In the genomic region with DNA sequence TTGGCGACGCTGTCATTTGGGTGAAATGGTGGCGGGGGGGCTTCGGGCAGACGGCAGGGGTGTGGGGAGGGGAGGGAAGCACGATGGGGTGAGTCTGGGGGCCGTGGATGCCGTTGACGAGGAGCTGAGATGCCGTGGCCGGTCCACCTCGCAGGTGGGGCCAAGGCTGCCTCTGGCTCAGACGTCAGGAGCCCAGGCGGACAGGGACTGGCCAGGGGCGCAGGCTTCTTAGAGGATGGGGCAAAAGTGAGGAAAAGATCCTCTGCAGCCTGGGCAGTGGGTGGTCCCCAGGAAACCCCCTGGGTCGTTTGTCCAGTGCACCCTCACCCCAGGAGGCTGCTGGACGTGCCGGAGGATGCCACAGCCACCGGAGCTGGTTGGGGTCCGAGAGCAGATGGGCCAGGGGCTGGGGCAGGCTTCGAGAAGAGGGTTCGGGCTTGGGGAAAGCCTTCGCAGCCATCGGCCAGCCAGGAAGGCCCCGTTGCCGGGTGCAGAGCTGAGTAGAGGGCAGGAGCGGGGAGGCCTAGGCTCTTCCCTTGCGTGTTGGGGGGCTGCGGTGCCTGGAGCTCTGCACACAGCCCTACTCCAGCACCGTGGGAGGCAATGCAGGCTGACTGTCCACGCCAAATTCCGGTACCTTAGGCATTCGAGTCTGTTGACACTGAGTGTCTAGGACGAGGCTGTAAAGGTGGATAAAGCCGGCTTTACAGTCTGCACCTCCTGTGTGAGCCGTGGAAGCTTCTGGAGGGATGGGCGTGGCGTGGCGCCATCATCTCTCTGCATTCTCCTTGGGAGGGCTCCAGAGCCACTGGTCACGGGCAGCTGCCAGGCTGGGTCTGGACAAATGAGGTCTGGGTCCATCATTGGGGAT, we compare ENCODE assay signal across 2 cellular contexts.
TF ChIP-seq lines count a peak whose summit lies in the region.

No MANE protein-coding gene starts in this region.

TF ChIP-seq in GM12878, 131 proteins besides CTCF, POLR2A, EP300 and RAD21:
- TF ChIP-seq TBL1XR1 (IDR thresholded peaks at IDR 0.05; ENCODE audit: low read depth, low read length) (no peak), SP1 (IDR thresholded peaks at IDR 0.05; ENCODE audit: low read depth, low read length) (no peak), TAF1 (IDR thresholded peaks at IDR 0.05; ENCODE audit: borderline replicate concordance, low read depth, low read length) (no peak), PAX5 (IDR thresholded peaks at IDR 0.05; ENCODE audit: borderline replicate concordance, low read depth, low read length) (no peak), E2F8 (IDR thresholded peaks at IDR 0.05; ENCODE audit: low read depth, partially characterized antibody) (no peak), EZH2 (IDR thresholded peaks at IDR 0.05; ENCODE audit: borderline replicate concordance, control insufficient read depth, low read depth, low read length) (0 out of 2 replicates have a peak, but pooled peaks have one; percentile 66), BCL11A (IDR thresholded peaks at IDR 0.05; ENCODE audit: low read depth, low read length) (no peak), MEF2B (IDR thresholded peaks at IDR 0.05; ENCODE audit: partially characterized antibody, poor library complexity, severe bottlenecking) (no peak), SUZ12 (IDR thresholded peaks at IDR 0.05; ENCODE audit: unreplicated experiment) (peak; percentile 97), RB1 (IDR thresholded peaks at IDR 0.05; ENCODE audit: borderline replicate concordance) (no peak), TARDBP (IDR thresholded peaks at IDR 0.05; ENCODE audit: borderline replicate concordance) (no peak), YBX1 (IDR thresholded peaks at IDR 0.05) (no peak), MTA3 (IDR thresholded peaks at IDR 0.05; ENCODE audit: borderline replicate concordance, low read length) (no peak), GABPA (IDR thresholded peaks at IDR 0.05; ENCODE audit: low read depth) (no peak), NRF1 (conservative IDR thresholded peaks at IDR 0.05; ENCODE audit: low read depth, low read length) (no peak), RCOR1 (conservative IDR thresholded peaks at IDR 0.05; ENCODE audit: low read depth, low read length) (no peak)
- TF ChIP-seq, protein P1, sequence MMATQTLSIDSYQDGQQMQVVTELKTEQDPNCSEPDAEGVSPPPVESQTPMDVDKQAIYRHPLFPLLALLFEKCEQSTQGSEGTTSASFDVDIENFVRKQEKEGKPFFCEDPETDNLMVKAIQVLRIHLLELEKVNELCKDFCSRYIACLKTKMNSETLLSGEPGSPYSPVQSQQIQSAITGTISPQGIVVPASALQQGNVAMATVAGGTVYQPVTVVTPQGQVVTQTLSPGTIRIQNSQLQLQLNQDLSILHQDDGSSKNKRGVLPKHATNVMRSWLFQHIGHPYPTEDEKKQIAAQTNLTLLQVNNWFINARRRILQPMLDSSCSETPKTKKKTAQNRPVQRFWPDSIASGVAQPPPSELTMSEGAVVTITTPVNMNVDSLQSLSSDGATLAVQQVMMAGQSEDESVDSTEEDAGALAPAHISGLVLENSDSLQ (IDR thresholded peaks at IDR 0.05), result no peak

TF ChIP-seq in HepG2, 621 proteins besides CTCF, POLR2A, EP300 and RAD21 (continues in another document):
- TF ChIP-seq ZNF232 (CRISPR knock-in tag; IDR thresholded peaks at IDR 0.05; ENCODE audit: borderline replicate concordance) (no peak), ZFX (CRISPR knock-in tag; IDR thresholded peaks at IDR 0.05; ENCODE audit: low read depth) (peak; percentile 18; the same call in 1 of the 2 replicates), AGO2 (optimal IDR thresholded peaks at IDR 0.05; ENCODE audit: low read depth, low read length) (peak; percentile 30), TSC22D2 (CRISPR knock-in tag; IDR thresholded peaks at IDR 0.05; ENCODE audit: borderline replicate concordance) (no peak), ZNF687 (CRISPR knock-in tag; IDR thresholded peaks at IDR 0.05) (peak; percentile 30; the same call in 1 of the 2 replicates), GTF2F1 (IDR thresholded peaks at IDR 0.05; ENCODE audit: low read length) (no peak), MTF2 (CRISPR knock-in tag; IDR thresholded peaks at IDR 0.05; ENCODE audit: borderline replicate concordance) (peak; percentile 87), NKX3-1 (CRISPR knock-in tag; IDR thresholded peaks at IDR 0.05) (no peak), PCBP1 (IDR thresholded peaks at IDR 0.05; ENCODE audit: borderline replicate concordance, low read depth, low read length) (0 out of 2 replicates have a peak, but pooled peaks have one; percentile 38), ZNF343 (CRISPR knock-in tag; IDR thresholded peaks at IDR 0.05) (no peak), XBP1 (CRISPR knock-in tag; IDR thresholded peaks at IDR 0.05) (no peak), ISL2 (CRISPR knock-in tag; IDR thresholded peaks at IDR 0.05) (no peak), ZBTB21 (CRISPR knock-in tag; IDR thresholded peaks at IDR 0.05) (no peak), PITX1 (CRISPR knock-in tag; IDR thresholded peaks at IDR 0.05) (no peak), ZNF772 (CRISPR knock-in tag; IDR thresholded peaks at IDR 0.05) (0 out of 2 replicates have a peak, but pooled peaks have one; percentile 35), ZNF800 (CRISPR knock-in tag; IDR thresholded peaks at IDR 0.05) (peak; percentile 58), ZIK1 (CRISPR knock-in tag; IDR thresholded peaks at IDR 0.05; ENCODE audit: borderline replicate concordance, low read depth) (no peak), ZNF775 (CRISPR knock-in tag; IDR thresholded peaks at IDR 0.05; ENCODE audit: borderline replicate concordance) (no peak), HOXA3 (CRISPR knock-in tag; IDR thresholded peaks at IDR 0.05) (peak; percentile 18; the same call in 1 of the 2 replicates), ZNF549 (CRISPR knock-in tag; IDR thresholded peaks at IDR 0.05) (no peak), ZZZ3 (CRISPR knock-in tag; IDR thresholded peaks at IDR 0.05; ENCODE audit: borderline replicate concordance) (no peak), ZNF446 (CRISPR knock-in tag; IDR thresholded peaks at IDR 0.05) (no peak), HNF1A (IDR thresholded peaks at IDR 0.05; ENCODE audit: low read depth) (no peak), HNF1A (CRISPR knock-in tag; IDR thresholded peaks at IDR 0.05; ENCODE audit: borderline replicate concordance) (no peak), RBM39 (IDR thresholded peaks at IDR 0.05; ENCODE audit: low read depth, low read length, poor library complexity, severe bottlenecking) (peak; percentile 2), EED (CRISPR knock-in tag; IDR thresholded peaks at IDR 0.05) (peak; percentile 76; the same call in 1 of the 2 replicates), AGO1 (IDR thresholded peaks at IDR 0.05; ENCODE audit: low read depth, low read length, poor library complexity, severe bottlenecking) (peak; percentile 28), HMGA1 (CRISPR knock-in tag; conservative IDR thresholded peaks at IDR 0.05) (no peak), BRCA1 (CRISPR knock-in tag; IDR thresholded peaks at IDR 0.05) (no peak), AHR (CRISPR knock-in tag; IDR thresholded peaks at IDR 0.05) (0 out of 2 replicates have a peak, but pooled peaks have one; percentile 17), ZNF788 (CRISPR knock-in tag; IDR thresholded peaks at IDR 0.05; ENCODE audit: borderline replicate concordance) (0 out of 2 replicates have a peak, but pooled peaks have one; percentile 22), ZNF468 (CRISPR knock-in tag; IDR thresholded peaks at IDR 0.05) (no peak), EZH2 (conservative IDR thresholded peaks at IDR 0.05; ENCODE audit: low read depth, low read length) (peak; percentile 92), KDM2A (CRISPR knock-in tag; IDR thresholded peaks at IDR 0.05; ENCODE audit: borderline replicate concordance, low read depth) (peak; percentile 38; the same call in 1 of the 2 replicates), ATRX (CRISPR knock-in tag; IDR thresholded peaks at IDR 0.05; ENCODE audit: borderline replicate concordance) (no peak)
- TF ChIP-seq, protein P2, sequence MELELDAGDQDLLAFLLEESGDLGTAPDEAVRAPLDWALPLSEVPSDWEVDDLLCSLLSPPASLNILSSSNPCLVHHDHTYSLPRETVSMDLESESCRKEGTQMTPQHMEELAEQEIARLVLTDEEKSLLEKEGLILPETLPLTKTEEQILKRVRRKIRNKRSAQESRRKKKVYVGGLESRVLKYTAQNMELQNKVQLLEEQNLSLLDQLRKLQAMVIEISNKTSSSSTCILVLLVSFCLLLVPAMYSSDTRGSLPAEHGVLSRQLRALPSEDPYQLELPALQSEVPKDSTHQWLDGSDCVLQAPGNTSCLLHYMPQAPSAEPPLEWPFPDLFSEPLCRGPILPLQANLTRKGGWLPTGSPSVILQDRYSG (CRISPR knock-in tag; IDR thresholded peaks at IDR 0.05), result no peak
- TF ChIP-seq, protein P3, sequence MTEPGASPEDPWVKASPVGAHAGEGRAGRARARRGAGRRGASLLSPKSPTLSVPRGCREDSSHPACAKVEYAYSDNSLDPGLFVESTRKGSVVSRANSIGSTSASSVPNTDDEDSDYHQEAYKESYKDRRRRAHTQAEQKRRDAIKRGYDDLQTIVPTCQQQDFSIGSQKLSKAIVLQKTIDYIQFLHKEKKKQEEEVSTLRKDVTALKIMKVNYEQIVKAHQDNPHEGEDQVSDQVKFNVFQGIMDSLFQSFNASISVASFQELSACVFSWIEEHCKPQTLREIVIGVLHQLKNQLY (CRISPR knock-in tag; IDR thresholded peaks at IDR 0.05), result no peak
